Comparison of ENCODE assay signal across 1 cellular context in the genomic region with DNA sequence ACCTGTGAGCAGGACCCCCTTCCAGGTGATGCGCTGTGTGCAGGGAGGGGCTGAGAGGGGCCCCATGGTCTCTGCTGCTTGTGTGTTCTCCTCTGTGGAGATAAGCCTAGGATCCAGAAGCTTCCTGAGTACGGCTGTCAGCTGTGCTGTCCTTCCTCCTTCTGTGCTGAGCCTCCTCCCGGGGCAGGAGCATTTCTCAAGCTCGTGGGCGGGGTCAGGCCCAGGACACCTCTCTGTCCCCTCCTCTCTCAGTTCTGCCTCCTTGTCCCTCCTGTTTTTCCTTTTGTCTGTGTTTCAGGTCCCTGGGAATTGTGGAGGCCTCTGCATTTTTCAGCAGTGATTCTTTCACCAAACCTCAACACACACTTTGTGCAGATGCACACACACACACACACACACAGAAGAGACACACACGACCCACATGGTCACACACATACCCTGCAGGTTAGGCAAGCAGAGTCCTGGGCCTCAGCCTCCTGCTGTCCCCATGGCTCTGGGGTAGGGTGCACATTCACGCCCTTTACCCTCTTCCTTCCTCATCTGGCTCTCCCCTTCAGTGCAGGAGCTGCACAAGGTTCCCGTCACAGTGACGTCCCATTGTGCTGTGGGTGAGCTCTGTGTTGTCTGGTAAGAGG.
TF ChIP-seq lines count a peak whose summit lies in the region.

A gene (minus strand): TSS at position 168 of the 635 bp plus-strand sequence. CDS start 102 bp downstream, at position 66.

TF ChIP-seq in HEK293, 187 proteins besides CTCF, POLR2A, EP300 and RAD21 (continued from another document):
- TF ChIP-seq, protein P1, sequence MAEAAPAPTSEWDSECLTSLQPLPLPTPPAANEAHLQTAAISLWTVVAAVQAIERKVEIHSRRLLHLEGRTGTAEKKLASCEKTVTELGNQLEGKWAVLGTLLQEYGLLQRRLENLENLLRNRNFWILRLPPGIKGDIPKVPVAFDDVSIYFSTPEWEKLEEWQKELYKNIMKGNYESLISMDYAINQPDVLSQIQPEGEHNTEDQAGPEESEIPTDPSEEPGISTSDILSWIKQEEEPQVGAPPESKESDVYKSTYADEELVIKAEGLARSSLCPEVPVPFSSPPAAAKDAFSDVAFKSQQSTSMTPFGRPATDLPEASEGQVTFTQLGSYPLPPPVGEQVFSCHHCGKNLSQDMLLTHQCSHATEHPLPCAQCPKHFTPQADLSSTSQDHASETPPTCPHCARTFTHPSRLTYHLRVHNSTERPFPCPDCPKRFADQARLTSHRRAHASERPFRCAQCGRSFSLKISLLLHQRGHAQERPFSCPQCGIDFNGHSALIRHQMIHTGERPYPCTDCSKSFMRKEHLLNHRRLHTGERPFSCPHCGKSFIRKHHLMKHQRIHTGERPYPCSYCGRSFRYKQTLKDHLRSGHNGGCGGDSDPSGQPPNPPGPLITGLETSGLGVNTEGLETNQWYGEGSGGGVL (tag by site-specific recombination; IDR thresholded peaks at IDR 0.05), result 0 out of 2 replicates have a peak, but pooled peaks have one; percentile 15
- TF ChIP-seq SP3 (tag by site-specific recombination; IDR thresholded peaks at IDR 0.05) (peak; percentile 48; the same call in 1 of the 2 replicates), ZNF600 (tag by site-specific recombination; IDR thresholded peaks at IDR 0.05) (peak; percentile 25; the same call in 1 of the 2 replicates)
- TF ChIP-seq, protein P2, sequence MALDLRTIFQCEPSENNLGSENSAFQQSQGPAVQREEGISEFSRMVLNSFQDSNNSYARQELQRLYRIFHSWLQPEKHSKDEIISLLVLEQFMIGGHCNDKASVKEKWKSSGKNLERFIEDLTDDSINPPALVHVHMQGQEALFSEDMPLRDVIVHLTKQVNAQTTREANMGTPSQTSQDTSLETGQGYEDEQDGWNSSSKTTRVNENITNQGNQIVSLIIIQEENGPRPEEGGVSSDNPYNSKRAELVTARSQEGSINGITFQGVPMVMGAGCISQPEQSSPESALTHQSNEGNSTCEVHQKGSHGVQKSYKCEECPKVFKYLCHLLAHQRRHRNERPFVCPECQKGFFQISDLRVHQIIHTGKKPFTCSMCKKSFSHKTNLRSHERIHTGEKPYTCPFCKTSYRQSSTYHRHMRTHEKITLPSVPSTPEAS (tag by site-specific recombination; IDR thresholded peaks at IDR 0.05), result peak; percentile 79
